Comparison of ENCODE assay signal across 8 cellular contexts in genomic region chr5:65483474-65484346, GRCh38. TPM values are rescaled to one million over a fixed set of nuclear protein-coding genes. Genes with fewer than 3 reads are reported as not detected.
DNase-seq lines count a peak whose midpoint lies in the region; ATAC-seq and TF ChIP-seq lines count a peak whose summit lies in the region.

No MANE protein-coding gene starts in this region.

- H3K4me3 ChIP-seq in AG09309 (ENCODE audit: control insufficient read depth, low read depth, low read length): peak overlapping the region; percentile 64

- H3K36me3 Mint-ChIP-seq in WTC11: peaks cover 5% of the 10 kb centered on the region; the same call in 1 of the 2 replicates

- peaks cover 16% of the 10 kb centered on the region for H3K4me1 Mint-ChIP-seq in WTC11

- H3K4me1 ChIP-seq in foreskin keratinocyte: peaks cover 7% of the 10 kb centered on the region

- POLR2A ChIA-PET in WTC11 (lab: Charles Lee): interaction anchor here (1.5 to 1.6 kb wide), 2 partner anchors 380 to 448 kb away, joined by 4 to 13 read pairs; no protein-coding TSS in a partner anchor

- ATAC-seq in GM18498 (IDR thresholded peaks at IDR 0.05; ENCODE audit: unreplicated experiment) (peak; percentile 55), HG02943 (IDR thresholded peaks at IDR 0.05; ENCODE audit: low read depth, unreplicated experiment) (peak; percentile 46), WTC11 (peak; percentile 38), foreskin keratinocyte (peak; percentile 54), omental fat pad (ENCODE audit: low FRiP score) (peak; percentile 52)

- H3K9me3 Mint-ChIP-seq in WTC11: 0 out of 2 replicates have a peak, but pooled peaks cover 7% of the 10 kb centered on the region

- H3K4me3 Mint-ChIP-seq in WTC11: no peak overlapping the region

- H3K27ac Mint-ChIP-seq in WTC11: peak overlapping the region; percentile 89

- no peaks in the 10 kb centered on the region for H3K27me3 ChIP-seq in foreskin keratinocyte

- CTCF ChIA-PET in WTC11 (lab: Charles Lee): interaction anchor here (0.6 to 4.4 kb wide), 26 partner anchors 9 to 847 kb away, joined by 3 to 66 read pairs (median 4); partner anchors contain the start of genes CENPK and PPWD1

- peak; percentile 41 for TF ChIP-seq CTCF in AG09309 (IDR thresholded peaks at IDR 0.05; ENCODE audit: control insufficient read depth, insufficient read depth, low read depth, low read length, missing control alignments)
- no peak for TF ChIP-seq CTCF in WTC11 (IDR thresholded peaks at IDR 0.05)
- peak; percentile 84 for TF ChIP-seq CTCF in foreskin keratinocyte (conservative IDR thresholded peaks at IDR 0.05)
- TF ChIP-seq CTCF in omental fat pad (IDR thresholded peaks at IDR 0.05): no peak

- peak overlapping the region; percentile 72 for H3K27ac ChIP-seq in foreskin keratinocyte

- peak; percentile 61 for DNase-seq in AG09309 (ENCODE audit: low read depth)
- DNase-seq in NCI-H1694 (lab: John Stamatoyannopoulos, UW): peak; percentile 22
- DNase-seq in WTC11 (ENCODE audit: low spot score): no peak
- peak; percentile 37 to 63 for DNase-seq in foreskin keratinocyte
- DNase-seq in omental fat pad (ENCODE audit: low spot score): no peak
- no peak for DNase-seq in stimulated activated CD4-positive, alpha-beta T cell treated with anti-CD3 and anti-CD28 coated beads, Interleukin-15, amount 100 ng/mL, for 24 hours

- H3K27me3 Mint-ChIP-seq in WTC11 (ENCODE audit: low read depth): no peaks in the 10 kb centered on the region

TF ChIP-seq in WTC11, 78 proteins besides CTCF, POLR2A, EP300 and RAD21 (continues in another document):
- no peak for TF ChIP-seq ZNF396 (CRISPR knock-in tag; IDR thresholded peaks at IDR 0.05; ENCODE audit: borderline replicate concordance)
- TF ChIP-seq NR1H2 (CRISPR knock-in tag; IDR thresholded peaks at IDR 0.05): no peak
- TF ChIP-seq ATF3 (CRISPR knock-in tag; conservative IDR thresholded peaks at IDR 0.05): no peak
- no peak for TF ChIP-seq MYBL2 (CRISPR knock-in tag; IDR thresholded peaks at IDR 0.05)
- no peak for TF ChIP-seq ZNF425 (CRISPR knock-in tag; conservative IDR thresholded peaks at IDR 0.05)
- no peak for TF ChIP-seq OVOL2 (CRISPR knock-in tag; IDR thresholded peaks at IDR 0.05; ENCODE audit: borderline replicate concordance)
- no peak for TF ChIP-seq USF2 (CRISPR knock-in tag; IDR thresholded peaks at IDR 0.05)
- no peak for TF ChIP-seq ERG (CRISPR knock-in tag; IDR thresholded peaks at IDR 0.05)
- no peak for TF ChIP-seq RELA (CRISPR knock-in tag; IDR thresholded peaks at IDR 0.05; ENCODE audit: borderline replicate concordance)
- no peak for TF ChIP-seq ATF1 (CRISPR knock-in tag; IDR thresholded peaks at IDR 0.05)
- TF ChIP-seq ZNF671 (CRISPR knock-in tag; IDR thresholded peaks at IDR 0.05): no peak
- no peak for TF ChIP-seq ATF6 (CRISPR knock-in tag; IDR thresholded peaks at IDR 0.05)
- TF ChIP-seq ELF4 (CRISPR knock-in tag; IDR thresholded peaks at IDR 0.05; ENCODE audit: low read depth): no peak
- TF ChIP-seq HMGXB4 (CRISPR knock-in tag; IDR thresholded peaks at IDR 0.05): no peak
- TF ChIP-seq ZNF232 (CRISPR knock-in tag; IDR thresholded peaks at IDR 0.05): no peak
- no peak for TF ChIP-seq E2F4 (CRISPR knock-in tag; IDR thresholded peaks at IDR 0.05; ENCODE audit: borderline replicate concordance, low read depth)

RNA-seq across cellular contexts. Expression of gene ADAMTS6, which starts 2.0 kb away (rescaled TPM):
- total RNA-seq in WTC11 (2021) (2.6 to 3.5 TPM (median 2.8 TPM) in 3 replicates), foreskin keratinocyte (19.6 and 23.2 TPM in 2 replicates), omental fat pad (1 to 10 TPM; 1.8 to 8.0 (median 3.0) TPM)
- polyA plus RNA-seq in foreskin keratinocyte: 3.1 and 3.2 TPM in 2 replicates

Comparison
In these comparisons a context has a peak if more than half of its experiments do, and no peak if none do; other contexts are left out.
1. DNase-seq: peak in AG09309 (single experiment), NCI-H1694 (single experiment) and foreskin keratinocyte (2 of 2); none in WTC11 (single experiment), omental fat pad (single experiment) and stimulated activated CD4-positive, alpha-beta T cell treated with anti-CD3 and anti-CD28 coated beads, Interleukin-15, amount 100 ng/mL, for 24 hours (single experiment).
2. CTCF ChIP-seq: peak in AG09309 (single experiment) and foreskin keratinocyte (single experiment); none in WTC11 (single experiment) and omental fat pad (0 of 3).
3. Peak in every context shown above with its lines, with median percentiles within 50 percentile points of each other: ATAC-seq.